8 cellular contexts compared by ENCODE assay signal in genomic region chr20:60206259-60206658, GRCh38.
DNase-seq lines count a peak whose midpoint lies in the region; ATAC-seq and TF ChIP-seq lines count a peak whose summit lies in the region.

No MANE protein-coding gene starts in this region.

- peak; percentile 9 for DNase-seq in activated CD4-positive, alpha-beta T cell treated with anti-CD3 and anti-CD28 coated beads, Interleukin-2, amount 10 ng/mL, durations not matched to agents 7 days and 5 days
- no peak for DNase-seq in activated CD4-positive, alpha-beta T cell treated with anti-CD3 and anti-CD28 coated beads, Interleukin-2, amount 50 U/mL, for 48 hours
- peak; percentile 46 for DNase-seq in NCI-H146 (lab: John Stamatoyannopoulos, UW)
- DNase-seq in brain pericyte (ENCODE audit: low read depth, low spot score), result peak; percentile 70
- no peak for DNase-seq in progenitor cell of endocrine pancreas (ENCODE audit: low spot score, unreplicated experiment)
- no peak for DNase-seq in GOT3 (lab: John Stamatoyannopoulos, UW)

- ATAC-seq in HG02938 (IDR thresholded peaks at IDR 0.05; ENCODE audit: unreplicated experiment), result no peak
- ATAC-seq in GM19467 (IDR thresholded peaks at IDR 0.05; ENCODE audit: unreplicated experiment), result no peak

- CTCF ChIA-PET in activated CD4-positive, alpha-beta T cell treated with anti-CD3 and anti-CD28 coated beads, Interleukin-2, amount 10 ng/mL, durations not matched to agents 7 days and 5 days (lab: Charles Lee), result interaction anchor here (0.5 to 1.0 kb wide), 2 partner anchors 14 to 1030 kb away, joined by 3 to 4 read pairs; no protein-coding TSS in a partner anchor

- TF ChIP-seq CTCF in progenitor cell of endocrine pancreas (IDR thresholded peaks at IDR 0.05; ENCODE audit: unreplicated experiment), result peak; percentile 53

- no peak overlapping the region for H3K27ac Mint-ChIP-seq in activated CD4-positive, alpha-beta T cell treated with anti-CD3 and anti-CD28 coated beads, Interleukin-2, amount 10 ng/mL, durations not matched to agents 7 days and 5 days
- H3K27ac Mint-ChIP-seq in progenitor cell of endocrine pancreas, result no peak overlapping the region

- no peak overlapping the region for H3K4me3 Mint-ChIP-seq in activated CD4-positive, alpha-beta T cell treated with anti-CD3 and anti-CD28 coated beads, Interleukin-2, amount 10 ng/mL, durations not matched to agents 7 days and 5 days
- no peak overlapping the region for H3K4me3 Mint-ChIP-seq in progenitor cell of endocrine pancreas (ENCODE audit: low read depth)

- H3K36me3 Mint-ChIP-seq in activated CD4-positive, alpha-beta T cell treated with anti-CD3 and anti-CD28 coated beads, Interleukin-2, amount 10 ng/mL, durations not matched to agents 7 days and 5 days (ENCODE audit: low read depth), result no peaks in the 10 kb centered on the region
- H3K36me3 Mint-ChIP-seq in progenitor cell of endocrine pancreas (ENCODE audit: insufficient read depth), result no peaks in the 10 kb centered on the region

- POLR2A ChIA-PET in activated CD4-positive, alpha-beta T cell treated with anti-CD3 and anti-CD28 coated beads, Interleukin-2, amount 10 ng/mL, durations not matched to agents 7 days and 5 days (lab: Charles Lee), result no interaction called here

- H3K9me3 Mint-ChIP-seq in activated CD4-positive, alpha-beta T cell treated with anti-CD3 and anti-CD28 coated beads, Interleukin-2, amount 10 ng/mL, durations not matched to agents 7 days and 5 days, result no peaks in the 10 kb centered on the region
- no peaks in the 10 kb centered on the region for H3K9me3 Mint-ChIP-seq in progenitor cell of endocrine pancreas (ENCODE audit: low read depth)

- H3K4me1 Mint-ChIP-seq in activated CD4-positive, alpha-beta T cell treated with anti-CD3 and anti-CD28 coated beads, Interleukin-2, amount 10 ng/mL, durations not matched to agents 7 days and 5 days, result peaks cover 6% of the 10 kb centered on the region
- H3K4me1 Mint-ChIP-seq in progenitor cell of endocrine pancreas (ENCODE audit: low read depth), result peaks cover 2% of the 10 kb centered on the region

- H3K27me3 Mint-ChIP-seq in activated CD4-positive, alpha-beta T cell treated with anti-CD3 and anti-CD28 coated beads, Interleukin-2, amount 10 ng/mL, durations not matched to agents 7 days and 5 days, result peaks cover 4% of the 10 kb centered on the region
- H3K27me3 Mint-ChIP-seq in progenitor cell of endocrine pancreas, result peaks cover 35% of the 10 kb centered on the region

Comparison
In these comparisons a context has a peak if more than half of its experiments do, and no peak if none do; other contexts are left out.
1. DNase-seq: peak in activated CD4-positive, alpha-beta T cell treated with anti-CD3 and anti-CD28 coated beads, Interleukin-2, amount 10 ng/mL, durations not matched to agents 7 days and 5 days (single experiment), NCI-H146 (single experiment) and brain pericyte (single experiment); none in activated CD4-positive, alpha-beta T cell treated with anti-CD3 and anti-CD28 coated beads, Interleukin-2, amount 50 U/mL, for 48 hours (0 of 2), progenitor cell of endocrine pancreas (single experiment) and GOT3 (single experiment).